In the genomic region with DNA sequence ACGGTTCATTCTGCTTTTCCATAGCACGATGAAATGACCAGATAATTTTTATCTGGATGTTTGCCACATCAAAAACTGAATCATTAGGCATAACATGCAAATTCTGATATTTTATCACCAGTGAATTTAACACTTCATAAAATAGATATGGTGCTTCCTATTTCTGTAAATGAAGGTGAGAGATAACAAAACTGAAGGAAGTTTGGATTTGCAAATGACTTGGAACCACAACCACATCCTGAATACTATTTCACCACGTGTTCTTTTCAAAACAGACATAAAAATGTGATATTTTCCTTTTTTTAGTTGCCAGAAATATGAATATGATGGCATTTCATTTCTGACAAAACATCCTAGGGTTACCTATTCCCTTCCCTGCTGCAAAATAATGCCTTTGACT, we compare ENCODE assay signal across 23 cellular contexts.
A peak's percentile ranks its signal among the peaks of the same experiment; 100 is the strongest.
DNase-seq lines count a peak whose midpoint lies in the region; ATAC-seq, FAIRE-seq and TF ChIP-seq lines count a peak whose summit lies in the region.
"Had no signal": no experiment of that assay in that cellular context is flagged by ENCODE, and none has a peak within 500 bp of the region (broad histone marks: within the 10 kb centered on the region; RNA-seq: fewer than 3 reads in every experiment).

No MANE protein-coding gene starts in this region.

- H3K79me2 ChIP-seq in GM12878 (ENCODE audit: control insufficient read depth, insufficient read depth, low read length) = no peaks in the 10 kb centered on the region

- H3K4me2 ChIP-seq in BLaER1 = 0 out of 2 replicates have a peak overlapping the region, but pooled peaks have one; percentile 22
- H3K4me2 ChIP-seq in GM12878 (ENCODE audit: control insufficient read depth, insufficient read depth) = peak overlapping the region; percentile 17; the same call in 1 of the 2 replicates

- H3K9ac ChIP-seq in BLaER1 (no peak overlapping the region), GM12878 (ENCODE audit: control insufficient read depth, insufficient read depth, low read length) (no peak overlapping the region)
- H3K9ac ChIP-seq: GM23248 had no signal

- intact Hi-C loops in GM12878 (cut with micrococcal nuclease; ENCODE audit: unreplicated experiment) (no loop called here), lower lobe of right lung (cut with DNase I) (no loop called here)

- SMC1A ChIA-PET in GM12878 (lab: Charles Lee; ENCODE audit: uncharacterized antibody, unreplicated experiment) = interaction anchor here (1.6 kb wide), 1 partner anchor 20 kb away, joined by 4 read pairs; no protein-coding TSS in a partner anchor

- 2% methylated on average over 3 of the region's 3 CpGs for WGBS in GM12878 (ENCODE audit: insufficient coverage, insufficient replicate concordance, low lambda C conversion rate, missing lambda C conversion rate)

- no peak overlapping the region for H3K4me3 Mint-ChIP-seq in progenitor cell of endocrine pancreas (ENCODE audit: low read depth)
- H3K4me3 Mint-ChIP-seq: CD4-positive, alpha-beta T cell; T-cell had no signal

- H3K27ac ChIP-seq in BLaER1 (no peak overlapping the region), GM12878 (ENCODE audit: control insufficient read depth, insufficient read depth) (no peak overlapping the region), lower lobe of right lung (no peak overlapping the region)
- H3K27ac ChIP-seq: GM23248, Peyer's patch had no signal

- no peak for TF ChIP-seq POLR2A in GM12878 (IDR thresholded peaks at IDR 0.05; ENCODE audit: low read depth, low read length)

- in situ Hi-C loops in GM12878 (cut with MboI) = no loop called here

- no peak overlapping the region for H3K4me3 ChIP-seq in BLaER1
- H3K4me3 ChIP-seq in GM12878 = no peak overlapping the region
- no peak overlapping the region for H3K4me3 ChIP-seq in lower lobe of right lung
- H3K4me3 ChIP-seq: GM23248, Peyer's patch had no signal

- no peak for TF ChIP-seq RAD21 in GM12878 (IDR thresholded peaks at IDR 0.05; ENCODE audit: insufficient read depth, low read depth, low read length)

- H3K36me3 Mint-ChIP-seq in progenitor cell of endocrine pancreas (ENCODE audit: insufficient read depth) = no peaks in the 10 kb centered on the region
- H3K36me3 Mint-ChIP-seq: T-cell had no signal

- FAIRE-seq in GM18507 (lab: Jason Lieb, UNC) (peak; percentile 72), GM12878 (lab: Jason Lieb, UNC) (peak; percentile 83)
- FAIRE-seq: A204.1, HTR-8/SVneo had no signal

- no TSS peak for BruUV-seq in GM12878 (replicated peaks; lab: Mats Ljungman, UMichigan)

- H2AFZ ChIP-seq in GM12878 (ENCODE audit: control insufficient read depth, low read depth, low read length) = no peak overlapping the region
- H2AFZ ChIP-seq: GM23248 had no signal

- RAD21 ChIA-PET in GM12878 (lab: Charles Lee; ENCODE audit: unreplicated experiment) = no interaction called here

- no peak for TF ChIP-seq CTCF in GM12878 (IDR thresholded peaks at IDR 0.05 in 2 of 3, conservative IDR thresholded peaks at IDR 0.05 in 1 of 3; ENCODE audit: control insufficient read depth in 2 of 3, extremely low read depth in 1 of 3, insufficient read depth in 1 of 3, low read depth in 3 of 3, low read length in 3 of 3)
- TF ChIP-seq CTCF in progenitor cell of endocrine pancreas (IDR thresholded peaks at IDR 0.05; ENCODE audit: unreplicated experiment) = no peak
- TF ChIP-seq CTCF in lower lobe of right lung (IDR thresholded peaks at IDR 0.05) = no peak

- peaks cover 6% of the 10 kb centered on the region for H3K9me3 Mint-ChIP-seq in progenitor cell of endocrine pancreas (ENCODE audit: low read depth)

- H3K36me3 ChIP-seq in BLaER1 (no peaks in the 10 kb centered on the region), GM12878 (ENCODE audit: control insufficient read depth in 2 of 2, insufficient read depth in 2 of 2, low read length in 1 of 2) (no peaks in the 10 kb centered on the region), lower lobe of right lung (no peaks in the 10 kb centered on the region)
- H3K36me3 ChIP-seq: Peyer's patch had no signal

- H4K20me1 ChIP-seq in BLaER1 = no peaks in the 10 kb centered on the region
- no peaks in the 10 kb centered on the region for H4K20me1 ChIP-seq in GM12878 (ENCODE audit: control insufficient read depth, insufficient read depth)

- POLR2A ChIA-PET in GM12878 (lab: Charles Lee) = no interaction called here

- CTCF ChIA-PET in GM12878 (lab: Yijun Ruan, JAX) = interaction anchor here (1.3 kb wide), 1 partner anchor 16 kb away, joined by 3 read pairs; no protein-coding TSS in a partner anchor

- DNase-seq in GM18507 (ENCODE audit: extremely low spot score, insufficient read length, low read depth) (no peak), NAMALWA (ENCODE audit: low spot score) (peak; percentile 11), GM12878 (ENCODE audit: low read depth, low spot score) (peak; percentile 8), DMS 273 (lab: John Stamatoyannopoulos, UW; ENCODE audit: unreplicated experiment) (no peak), NCI-H226 (no peak), progenitor cell of endocrine pancreas (ENCODE audit: low spot score, unreplicated experiment) (no peak), lower lobe of right lung (no peak)
- DNase-seq: Caco-2; CD4-positive, alpha-beta T cell; DND-41; GM23248; HCEC 1CT; NCI-H1092; NCI-H1436; NCI-H1930; NCI-H510A; NCI-H748 treated with DMSO at 0.1 percent for 48 hours; T-cell had no signal

- no peaks in the 10 kb centered on the region for H3K4me1 Mint-ChIP-seq in progenitor cell of endocrine pancreas (ENCODE audit: low read depth)
- H3K4me1 Mint-ChIP-seq: T-cell had no signal

- no peak for TF ChIP-seq EP300 in GM12878 (IDR thresholded peaks at IDR 0.05; ENCODE audit: borderline replicate concordance in 1 of 2, control insufficient read depth in 1 of 2, low read depth in 2 of 2, low read length in 2 of 2)

- no peaks in the 10 kb centered on the region for H3K9me3 ChIP-seq in BLaER1
- no peaks in the 10 kb centered on the region; the same call in 1 of the 3 replicates for H3K9me3 ChIP-seq in GM12878 (replicated peaks; ENCODE audit: control insufficient read depth, insufficient read depth, low read length)
- H3K9me3 ChIP-seq in lower lobe of right lung = peaks cover 6% of the 10 kb centered on the region
- H3K9me3 ChIP-seq: Peyer's patch had no signal

- peak; percentile 46; the same call in 2 of the 3 replicates for ATAC-seq in GM12878
- no peak for ATAC-seq in lower lobe of right lung
- ATAC-seq: SK-N-SH treated with all-trans-retinoic acid at 6 μM for 48 hours, T-cell had no signal

- H3K27me3 ChIP-seq in BLaER1 = no peaks in the 10 kb centered on the region
- no peaks in the 10 kb centered on the region for H3K27me3 ChIP-seq in GM12878 (replicated peaks in 1 of 2; ENCODE audit: control insufficient read depth in 2 of 2, insufficient read depth in 2 of 2, low read length in 1 of 2)
- no peaks in the 10 kb centered on the region for H3K27me3 ChIP-seq in lower lobe of right lung (ENCODE audit: low read depth)
- H3K27me3 ChIP-seq: Peyer's patch had no signal

- H3K4me1 ChIP-seq in BLaER1 (peaks cover 11% of the 10 kb centered on the region), GM12878 (ENCODE audit: control insufficient read depth, insufficient read depth, low read length) (no peaks in the 10 kb centered on the region), lower lobe of right lung (no peaks in the 10 kb centered on the region)
- H3K4me1 ChIP-seq: Peyer's patch had no signal

- H3K27me3 Mint-ChIP-seq in progenitor cell of endocrine pancreas = no peaks in the 10 kb centered on the region

- H3K27ac Mint-ChIP-seq in progenitor cell of endocrine pancreas = no peak overlapping the region
- H3K27ac Mint-ChIP-seq: CD4-positive, alpha-beta T cell; T-cell had no signal

TF ChIP-seq in GM12878, 131 proteins besides CTCF, POLR2A, EP300 and RAD21 (continues in another document):
- TF ChIP-seq CHD4 (IDR thresholded peaks at IDR 0.05) (no peak), RELA (IDR thresholded peaks at IDR 0.05; ENCODE audit: borderline replicate concordance, partially characterized antibody) (no peak), ASH2L (IDR thresholded peaks at IDR 0.05; ENCODE audit: borderline replicate concordance, low read depth) (no peak), MYC (IDR thresholded peaks at IDR 0.05; ENCODE audit: insufficient read depth, insufficient read length, insufficient replicate concordance, low read length, severe bottlenecking) (no peak), SIX5 (IDR thresholded peaks at IDR 0.05; ENCODE audit: low read depth, low read length, severe bottlenecking) (no peak), CBX3 (IDR thresholded peaks at IDR 0.05; ENCODE audit: borderline replicate concordance, low read depth) (no peak), IKZF2 (IDR thresholded peaks at IDR 0.05) (peak; percentile 34 to 53; a peak in 2 of 4 replicates), SMAD1 (IDR thresholded peaks at IDR 0.05; ENCODE audit: low read depth, partially characterized antibody) (no peak), CREB1 (IDR thresholded peaks at IDR 0.05; ENCODE audit: low read depth) (no peak), POU2F2 (IDR thresholded peaks at IDR 0.05; ENCODE audit: borderline replicate concordance, low read depth, low read length) (no peak), LARP7 (IDR thresholded peaks at IDR 0.05) (no peak)
- TF ChIP-seq, protein P1, sequence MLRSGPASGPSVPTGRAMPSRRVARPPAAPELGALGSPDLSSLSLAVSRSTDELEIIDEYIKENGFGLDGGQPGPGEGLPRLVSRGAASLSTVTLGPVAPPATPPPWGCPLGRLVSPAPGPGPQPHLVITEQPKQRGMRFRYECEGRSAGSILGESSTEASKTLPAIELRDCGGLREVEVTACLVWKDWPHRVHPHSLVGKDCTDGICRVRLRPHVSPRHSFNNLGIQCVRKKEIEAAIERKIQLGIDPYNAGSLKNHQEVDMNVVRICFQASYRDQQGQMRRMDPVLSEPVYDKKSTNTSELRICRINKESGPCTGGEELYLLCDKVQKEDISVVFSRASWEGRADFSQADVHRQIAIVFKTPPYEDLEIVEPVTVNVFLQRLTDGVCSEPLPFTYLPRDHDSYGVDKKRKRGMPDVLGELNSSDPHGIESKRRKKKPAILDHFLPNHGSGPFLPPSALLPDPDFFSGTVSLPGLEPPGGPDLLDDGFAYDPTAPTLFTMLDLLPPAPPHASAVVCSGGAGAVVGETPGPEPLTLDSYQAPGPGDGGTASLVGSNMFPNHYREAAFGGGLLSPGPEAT (IDR thresholded peaks at IDR 0.05; ENCODE audit: low read depth) = no peak
- TF ChIP-seq, protein P2, sequence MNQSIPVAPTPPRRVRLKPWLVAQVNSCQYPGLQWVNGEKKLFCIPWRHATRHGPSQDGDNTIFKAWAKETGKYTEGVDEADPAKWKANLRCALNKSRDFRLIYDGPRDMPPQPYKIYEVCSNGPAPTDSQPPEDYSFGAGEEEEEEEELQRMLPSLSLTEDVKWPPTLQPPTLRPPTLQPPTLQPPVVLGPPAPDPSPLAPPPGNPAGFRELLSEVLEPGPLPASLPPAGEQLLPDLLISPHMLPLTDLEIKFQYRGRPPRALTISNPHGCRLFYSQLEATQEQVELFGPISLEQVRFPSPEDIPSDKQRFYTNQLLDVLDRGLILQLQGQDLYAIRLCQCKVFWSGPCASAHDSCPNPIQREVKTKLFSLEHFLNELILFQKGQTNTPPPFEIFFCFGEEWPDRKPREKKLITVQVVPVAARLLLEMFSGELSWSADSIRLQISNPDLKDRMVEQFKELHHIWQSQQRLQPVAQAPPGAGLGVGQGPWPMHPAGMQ (IDR thresholded peaks at IDR 0.05; ENCODE audit: borderline replicate concordance) = no peak

Comparison
In these comparisons a context has a peak if more than half of its experiments do, and no peak if none do; other contexts are left out.
1. DNase-seq: peak in NAMALWA (single experiment) and GM12878 (single experiment); none in GM18507 (single experiment), DMS 273 (single experiment), NCI-H226 (single experiment), progenitor cell of endocrine pancreas (single experiment) and lower lobe of right lung (single experiment).